In the genomic region with DNA sequence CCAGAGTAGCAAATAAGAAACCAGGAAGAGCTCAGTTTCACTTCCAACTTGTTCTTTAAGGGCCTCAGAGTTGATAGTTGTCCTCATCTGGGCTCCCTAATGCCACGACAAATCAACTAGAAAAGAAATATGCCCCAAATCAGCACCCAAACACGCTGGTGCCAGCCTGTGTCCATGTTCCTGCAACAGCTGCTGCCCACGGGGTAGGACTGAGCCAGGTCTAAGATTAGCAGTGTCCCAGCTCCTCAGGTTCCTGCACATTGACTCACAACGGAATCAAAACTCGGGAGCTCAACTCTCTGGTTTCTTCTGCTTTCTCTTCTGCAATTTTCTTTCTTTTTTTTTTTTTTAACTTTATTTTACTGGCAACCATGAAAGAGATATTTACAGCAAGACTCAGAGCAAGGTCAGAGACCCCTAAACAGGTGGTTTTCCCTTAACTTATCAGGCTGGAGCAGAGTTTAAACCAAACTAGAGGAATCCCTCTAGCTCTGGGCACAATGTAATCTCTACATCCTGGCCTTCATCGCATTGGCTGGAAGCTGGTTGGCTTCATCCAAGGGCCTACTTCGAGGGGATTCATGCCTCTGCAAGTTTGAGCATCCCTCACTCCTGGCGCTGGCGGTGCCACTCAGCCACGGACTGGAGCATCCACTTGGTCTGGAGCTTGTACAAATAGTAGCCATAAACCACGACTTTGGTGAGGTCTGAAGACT, we compare ENCODE assay signal across 22 cellular contexts.
DNase-seq lines count a peak whose midpoint lies in the region; ATAC-seq and TF ChIP-seq lines count a peak whose summit lies in the region.
"Had no signal": no experiment of that assay in that cellular context is flagged by ENCODE, and none has a peak within 500 bp of the region (broad histone marks: within the 10 kb centered on the region; RNA-seq: fewer than 3 reads in every experiment).

No MANE protein-coding gene starts in this region.

- BruUV-seq in Calu3 (replicated peaks; lab: Mats Ljungman, UMichigan): no TSS peak

- 40 to 56% (median 41%) methylated on average over 11 of the region's 11 CpGs for WGBS in psoas muscle, 3 donors

- ATAC-seq in psoas muscle (peak; percentile 98 to 99 (median 98)), HG03159 (IDR thresholded peaks at IDR 0.05; ENCODE audit: unreplicated experiment) (no peak)

- peaks cover 0 to 46% (median 16%) of the 10 kb centered on the region in 11 experiments; a peak in 12 of 22 replicates for H3K36me3 ChIP-seq in BLaER1 treated with 17β-estradiol and CSF1 and Interleukin-3, amounts not matched to agents 10 nM and 100 nM
- no peaks in the 10 kb centered on the region for H3K36me3 ChIP-seq in psoas muscle (ENCODE audit: insufficient read depth in 1 of 2, low read depth in 1 of 2)
- H3K36me3 ChIP-seq: lower lobe of right lung, SJSA1, transverse colon had no signal

- H3K4me3 Mint-ChIP-seq in Calu3 (ENCODE audit: low read depth, unreplicated experiment): no peak overlapping the region
- H3K4me3 Mint-ChIP-seq: activated CD4-positive, alpha-beta T cell treated with anti-CD3 and anti-CD28 coated beads, Interleukin-2, amount 10 ng/mL, durations not matched to agents 24 days and 14 days; activated naive CD4-positive, alpha-beta T cell treated with anti-CD3 and anti-CD28 coated beads, Interleukin-2, amount 50 U/mL, for 24 hours; nephron progenitor cell had no signal

- peaks cover 0 to 42% (median 6%) of the 10 kb centered on the region in 10 experiments; a peak in 11 of 20 replicates for H3K4me1 ChIP-seq in BLaER1 treated with 17β-estradiol and CSF1 and Interleukin-3, amounts not matched to agents 10 nM and 100 nM
- H3K4me1 ChIP-seq in psoas muscle: peaks cover 14% of the 10 kb centered on the region
- H3K4me1 ChIP-seq: lower lobe of right lung, SJSA1, transverse colon had no signal

- peaks cover 8% of the 10 kb centered on the region for H3K9me3 Mint-ChIP-seq in Calu3 (ENCODE audit: low read depth, unreplicated experiment)

- H3K4me1 Mint-ChIP-seq in Calu3 (ENCODE audit: low read depth, unreplicated experiment): no peaks in the 10 kb centered on the region
- H3K4me1 Mint-ChIP-seq: activated naive CD4-positive, alpha-beta T cell treated with anti-CD3 and anti-CD28 coated beads, Interleukin-2, amount 50 U/mL, for 24 hours had no signal

- peak overlapping the region in 5 of 11 experiments; percentile 38 to 87 (median 67); a peak in 10 of 22 replicates for H3K4me2 ChIP-seq in BLaER1 treated with 17β-estradiol and CSF1 and Interleukin-3, amounts not matched to agents 10 nM and 100 nM

- peak overlapping the region in 3 of 11 experiments; percentile 16 to 57 (median 45); a peak in 3 of 22 replicates for H3K9ac ChIP-seq in BLaER1 treated with 17β-estradiol and CSF1 and Interleukin-3, amounts not matched to agents 10 nM and 100 nM

- H4K20me1 ChIP-seq in BLaER1 treated with 17β-estradiol and CSF1 and Interleukin-3, amounts not matched to agents 10 nM and 100 nM: no peaks in the 10 kb centered on the region

- peaks cover 19 to 45% (median 37%) of the 10 kb centered on the region in 11 experiments for H3K9me3 ChIP-seq in BLaER1 treated with 17β-estradiol and CSF1 and Interleukin-3, amounts not matched to agents 10 nM and 100 nM (replicated peaks in 1 of 11)
- H3K9me3 ChIP-seq in psoas muscle: no peaks in the 10 kb centered on the region
- H3K9me3 ChIP-seq: lower lobe of right lung, SJSA1, transverse colon had no signal

- DNase-seq in MV-4-11 (lab: John Stamatoyannopoulos, UW) (peak; percentile 90), germinal center (ENCODE audit: low spot score) (peak; percentile 34), psoas muscle (peak; percentile 56 to 82), ecto neural progenitor cell (ENCODE audit: low spot score) (no peak), glomerular visceral epithelial cell (ENCODE audit: extremely low spot score) (no peak), Calu3 (no peak)
- DNase-seq: activated CD4-positive, alpha-beta T cell treated with anti-CD3 and anti-CD28 coated beads, Interleukin-2, amount 10 ng/mL, durations not matched to agents 24 days and 14 days; effector memory CD4-positive, alpha-beta T cell; GF-D8; KG1; lower lobe of right lung; NCI-H1436 treated with DMSO at 0.1 percent for 48 hours; NCI-H226; nephron progenitor cell; NK-92 treated with Interleukin-12 subunit alpha and Interleukin-12 subunit beta, amount 100 ng/mL, for 24 hours; stimulated activated CD4-positive, alpha-beta T cell treated with anti-CD3 and anti-CD28 coated beads, Interleukin-2, amount 100 ng/mL, for 24 hours; transverse colon had no signal

- no peak for TF ChIP-seq CTCF in psoas muscle (IDR thresholded peaks at IDR 0.05)
- no peak for TF ChIP-seq CTCF in Calu3 (IDR thresholded peaks at IDR 0.05; ENCODE audit: unreplicated experiment)

- CTCF ChIA-PET in Calu3 (lab: Charles Lee): no interaction called here

- H3K27ac ChIP-seq in BLaER1 treated with 17β-estradiol and CSF1 and Interleukin-3, amounts not matched to agents 10 nM and 100 nM: peak overlapping the region in 6 of 11 experiments; percentile 20 to 77 (median 52); a peak in 11 of 22 replicates
- peak overlapping the region; percentile 77 for H3K27ac ChIP-seq in psoas muscle
- H3K27ac ChIP-seq: HL-60, lower lobe of right lung, SJSA1, transverse colon had no signal

- no peaks in the 10 kb centered on the region for H3K36me3 Mint-ChIP-seq in Calu3 (ENCODE audit: insufficient read depth, unreplicated experiment)

- H3K4me3 ChIP-seq in BLaER1 treated with 17β-estradiol and CSF1 and Interleukin-3, amounts not matched to agents 10 nM and 100 nM: no peak overlapping the region
- H3K4me3 ChIP-seq in psoas muscle: peak overlapping the region; percentile 28
- H3K4me3 ChIP-seq: lower lobe of right lung, SJSA1, transverse colon had no signal

- H3K27me3 ChIP-seq in BLaER1 treated with 17β-estradiol and CSF1 and Interleukin-3, amounts not matched to agents 10 nM and 100 nM: no peaks in the 10 kb centered on the region
- no peaks in the 10 kb centered on the region for H3K27me3 ChIP-seq in psoas muscle (ENCODE audit: insufficient read depth in 3 of 3, low read length in 2 of 3)
- H3K27me3 ChIP-seq: SJSA1, transverse colon had no signal

- no peaks in the 10 kb centered on the region for H3K27me3 Mint-ChIP-seq in Calu3 (ENCODE audit: unreplicated experiment)
- H3K27me3 Mint-ChIP-seq: activated CD4-positive, alpha-beta T cell treated with anti-CD3 and anti-CD28 coated beads, Interleukin-2, amount 10 ng/mL, durations not matched to agents 24 days and 14 days; activated naive CD4-positive, alpha-beta T cell treated with anti-CD3 and anti-CD28 coated beads, Interleukin-2, amount 50 U/mL, for 24 hours had no signal

- no peak overlapping the region for H3K27ac Mint-ChIP-seq in Calu3 (ENCODE audit: unreplicated experiment)
- H3K27ac Mint-ChIP-seq: activated CD4-positive, alpha-beta T cell treated with anti-CD3 and anti-CD28 coated beads, Interleukin-2, amount 10 ng/mL, durations not matched to agents 24 days and 14 days; activated naive CD4-positive, alpha-beta T cell treated with anti-CD3 and anti-CD28 coated beads, Interleukin-2, amount 50 U/mL, for 24 hours; nephron progenitor cell had no signal

- intact Hi-C loops in psoas muscle (cut with DNase I) (no loop called here), Calu3 (cut with micrococcal nuclease; ENCODE audit: unreplicated experiment) (no loop called here)

Comparison
In these comparisons a context has a peak if more than half of its experiments do, and no peak if none do; other contexts are left out.
1. DNase-seq: peak in MV-4-11 (single experiment), germinal center (single experiment) and psoas muscle (2 of 2); none in ecto neural progenitor cell (single experiment), glomerular visceral epithelial cell (single experiment) and Calu3 (single experiment).